Comparison of ENCODE assay signal across 23 cellular contexts in the genomic region with DNA sequence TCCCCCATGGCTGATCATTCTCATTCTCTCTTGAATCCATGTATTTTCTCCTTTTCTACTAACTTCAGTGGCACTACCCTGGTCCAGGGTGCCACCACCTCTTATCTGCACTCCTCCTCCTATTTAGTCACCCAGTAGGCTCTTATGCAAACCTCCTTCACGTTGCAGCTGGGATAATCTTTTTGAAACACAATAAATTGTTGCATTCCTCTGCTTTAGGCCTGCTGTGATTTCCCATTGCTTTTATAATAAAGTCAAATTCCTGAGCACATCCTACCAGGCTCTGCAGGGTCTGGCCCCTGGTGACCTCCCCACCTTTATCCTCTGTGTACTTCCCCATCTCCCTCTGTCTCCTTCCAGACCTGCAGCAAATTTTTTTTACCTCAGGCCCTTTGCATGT.
"Had no signal": no experiment of that assay in that cellular context is flagged by ENCODE, and none has a peak within 500 bp of the region (broad histone marks: within the 10 kb centered on the region; RNA-seq: fewer than 3 reads in every experiment).

No MANE protein-coding gene starts in this region.

- H3K36me3 Mint-ChIP-seq: activated naive CD8-positive, alpha-beta T cell treated with anti-CD3 and anti-CD28 coated beads, Interleukin-2, amount 10 ng/mL, durations not matched to agents 7 days and 5 days had no signal

- DNase-seq: activated CD4-positive, alpha-beta T cell treated with anti-CD3 and anti-CD28 coated beads, Interleukin-2, amount 50 U/mL, for 1 hour; activated CD4-positive, CD25-positive, alpha-beta regulatory T cell; activated CD8-positive, alpha-beta memory T cell treated with anti-CD3 and anti-CD28 coated beads, Interleukin-2, amount 50 U/mL, for 4 hours; activated CD8-positive, alpha-beta T cell treated with anti-CD3 and anti-CD28 coated beads for 36 hours; activated gamma-delta T cell treated with Interleukin-2 at 50 U/mL for 16 hours; activated naive CD4-positive, alpha-beta T cell treated with anti-CD3 and anti-CD28 coated beads, Interleukin-2, amount 50 U/mL, for 16 hours; activated naive CD8-positive, alpha-beta T cell treated with anti-CD3 and anti-CD28 coated beads, Interleukin-2, amount 10 ng/mL, durations not matched to agents 7 days and 5 days; activated T-cell treated with anti-CD3 and anti-CD28 coated beads, Interleukin-2, amount 50 U/mL, for 72 hours; adrenal gland; anterior cingulate cortex; caudate nucleus; NCI-H1092; NCI-H1417 treated with DMSO at 0.1 percent for 48 hours; NCI-H1694; NCI-H2029; NCI-H524; PC-3; SHP77 treated with DMSO at 0.1 percent for 48 hours; T-helper 2 cell; T1000 had no signal

- H3K27ac Mint-ChIP-seq: activated CD8-positive, alpha-beta T cell treated with anti-CD3 and anti-CD28 coated beads for 36 hours; activated naive CD8-positive, alpha-beta T cell treated with anti-CD3 and anti-CD28 coated beads, Interleukin-2, amount 10 ng/mL, durations not matched to agents 7 days and 5 days; activated T-cell treated with anti-CD3 and anti-CD28 coated beads, Interleukin-2, amount 50 U/mL, for 72 hours; activated T-helper 2 cell treated with anti-CD3 and anti-CD28 coated beads, Interferon-gamma antibody, Interleukin-2, Interleukin-4, amounts not matched to agents 10 μg/mL and 5 μg/mL and 100 μg/mL, durations not matched to agents 14 hours and 24 hours and 36 hours had no signal

- H3K27ac ChIP-seq: adrenal gland, breast epithelium, KMS-11 had no signal

- H3K27me3 ChIP-seq: adrenal gland, breast epithelium had no signal

- ATAC-seq: activated CD8-positive, alpha-beta T cell treated with anti-CD3 and anti-CD28 coated beads for 36 hours; activated T-cell treated with anti-CD3 and anti-CD28 coated beads, Interleukin-2, amount 50 U/mL, for 72 hours; PC-3 had no signal

- H3K4me3 ChIP-seq: adrenal gland, breast epithelium had no signal

- H3K4me3 Mint-ChIP-seq: activated CD8-positive, alpha-beta T cell treated with anti-CD3 and anti-CD28 coated beads for 36 hours; activated naive CD8-positive, alpha-beta T cell treated with anti-CD3 and anti-CD28 coated beads, Interleukin-2, amount 10 ng/mL, durations not matched to agents 7 days and 5 days; activated T-cell treated with anti-CD3 and anti-CD28 coated beads, Interleukin-2, amount 50 U/mL, for 72 hours had no signal

- H3K4me1 ChIP-seq: adrenal gland, breast epithelium had no signal

- H3K27me3 Mint-ChIP-seq: activated CD8-positive, alpha-beta T cell treated with anti-CD3 and anti-CD28 coated beads for 36 hours; activated naive CD8-positive, alpha-beta T cell treated with anti-CD3 and anti-CD28 coated beads, Interleukin-2, amount 10 ng/mL, durations not matched to agents 7 days and 5 days had no signal

- H3K4me1 Mint-ChIP-seq: activated naive CD8-positive, alpha-beta T cell treated with anti-CD3 and anti-CD28 coated beads, Interleukin-2, amount 10 ng/mL, durations not matched to agents 7 days and 5 days had no signal

- H3K9me3 ChIP-seq: adrenal gland, breast epithelium had no signal

- H3K36me3 ChIP-seq: adrenal gland, breast epithelium had no signal
